In the genomic region with DNA sequence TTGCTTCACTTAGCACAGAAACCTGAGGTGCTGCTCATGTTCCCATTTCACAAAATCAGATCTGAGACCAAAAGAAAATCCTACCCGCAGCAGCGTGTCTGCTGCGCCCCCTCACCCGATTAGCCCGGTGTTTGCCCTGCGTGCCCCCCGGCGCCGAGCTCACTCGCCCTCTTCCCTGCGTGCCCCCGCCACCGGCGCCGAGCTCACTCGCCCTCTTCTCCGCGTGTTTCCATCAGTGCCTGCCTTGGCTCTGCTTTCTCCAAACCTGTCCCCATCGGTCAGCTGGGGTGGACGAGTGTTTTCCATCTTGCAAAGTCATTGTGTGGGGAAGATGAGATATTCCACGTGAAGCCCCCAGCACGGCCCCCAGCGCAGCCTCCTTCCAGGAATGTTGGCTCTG, we compare ENCODE assay signal across 26 cellular contexts.
"Had no signal": no experiment of that assay in that cellular context is flagged by ENCODE, and none has a peak within 500 bp of the region (broad histone marks: within the 10 kb centered on the region; RNA-seq: fewer than 3 reads in every experiment).

No MANE protein-coding gene starts in this region.

- H3K27ac Mint-ChIP-seq: activated B cell treated with CpG ODN at 0.5 μM for 24 hours; activated CD4-positive, alpha-beta T cell treated with anti-CD3 and anti-CD28 coated beads, Interleukin-2, amount 10 ng/mL, durations not matched to agents 24 days and 14 days; activated naive CD4-positive, alpha-beta T cell treated with anti-CD3 and anti-CD28 coated beads, Interleukin-2, amount 10 ng/mL, durations not matched to agents 7 days and 5 days; activated naive CD8-positive, alpha-beta T cell treated with anti-CD3 and anti-CD28 coated beads, Interleukin-2, amount 10 ng/mL, durations not matched to agents 7 days and 5 days; activated T-helper 2 cell treated with anti-CD3 and anti-CD28 coated beads, Interferon-gamma antibody, Interleukin-2, Interleukin-4, amounts not matched to agents 10 μg/mL and 5 μg/mL and 100 μg/mL, durations not matched to agents 14 hours and 24 hours and 36 hours; T-helper 17 cell had no signal

- H3K27ac ChIP-seq: adrenal gland, PC-9 had no signal

- H3K4me2 ChIP-seq: PC-9 had no signal

- H3K4me1 ChIP-seq: adrenal gland had no signal

- H3K9me3 Mint-ChIP-seq: activated B cell treated with CpG ODN at 0.5 μM for 24 hours had no signal

- H3K9me3 ChIP-seq: adrenal gland had no signal

- H3K4me3 ChIP-seq: adrenal gland, K562, PC-9 had no signal

- H3K27me3 Mint-ChIP-seq: activated B cell treated with CpG ODN at 0.5 μM for 24 hours had no signal

- H3K27me3 ChIP-seq: adrenal gland had no signal

- H3K4me1 Mint-ChIP-seq: activated CD4-positive, alpha-beta T cell treated with anti-CD3 and anti-CD28 coated beads, Interleukin-2, amount 10 ng/mL, durations not matched to agents 24 days and 14 days had no signal

- H2AFZ ChIP-seq: PC-9 had no signal

- H3K36me3 ChIP-seq: adrenal gland had no signal

- DNase-seq: activated B cell treated with CpG ODN at 0.5 μM for 24 hours; activated CD4-positive, alpha-beta T cell treated with anti-CD3 and anti-CD28 coated beads for 1 hour; activated CD4-positive, alpha-beta T cell treated with anti-CD3 and anti-CD28 coated beads, Interleukin-2, amount 10 ng/mL, durations not matched to agents 24 days and 14 days; activated CD4-positive, alpha-beta T cell treated with anti-CD3 and anti-CD28 coated beads, Interleukin-2, amount 50 U/mL, for 48 hours; activated gamma-delta T cell treated with Interleukin-2 at 50 U/mL for 16 hours; activated naive CD4-positive, alpha-beta T cell treated with anti-CD3 and anti-CD28 coated beads, Interleukin-2, amount 10 ng/mL, durations not matched to agents 7 days and 5 days; activated naive CD8-positive, alpha-beta T cell treated with anti-CD3 and anti-CD28 coated beads, Interleukin-2, amount 10 ng/mL, durations not matched to agents 7 days and 5 days; activated T-cell treated with anti-CD3 and anti-CD28 coated beads for 4 hours; activated T-cell treated with anti-CD3 and anti-CD28 coated beads, Interleukin-2, amount 50 U/mL, for 48 hours; adrenal gland; anterior cingulate cortex; Karpas-422; MM.1S; NCI-H1105 treated with DMSO at 0.1 percent for 48 hours; NCI-H1436 treated with DMSO at 0.1 percent for 48 hours; NCI-H187; NCI-H2081 treated with DMSO at 0.1 percent for 48 hours; NCI-H446; NCI-H524; PC-9; SIG-M5; T-helper 17 cell; T1000 had no signal

- FAIRE-seq: K562, TTC549 had no signal

- H3K4me3 Mint-ChIP-seq: activated B cell treated with CpG ODN at 0.5 μM for 24 hours; activated CD4-positive, alpha-beta T cell treated with anti-CD3 and anti-CD28 coated beads, Interleukin-2, amount 10 ng/mL, durations not matched to agents 24 days and 14 days; activated naive CD4-positive, alpha-beta T cell treated with anti-CD3 and anti-CD28 coated beads, Interleukin-2, amount 10 ng/mL, durations not matched to agents 7 days and 5 days; activated naive CD8-positive, alpha-beta T cell treated with anti-CD3 and anti-CD28 coated beads, Interleukin-2, amount 10 ng/mL, durations not matched to agents 7 days and 5 days; T-helper 17 cell had no signal

- ATAC-seq: K562, T-helper 17 cell had no signal

- H3K36me3 Mint-ChIP-seq: activated naive CD4-positive, alpha-beta T cell treated with anti-CD3 and anti-CD28 coated beads, Interleukin-2, amount 10 ng/mL, durations not matched to agents 7 days and 5 days had no signal
